ENCODE assay signal across 11 cellular contexts in genomic region chr1:109909531-109909930, GRCh38. TPM values are rescaled to one million over a fixed set of nuclear protein-coding genes. Genes with fewer than 3 reads are reported as not detected.
DNase-seq lines count a peak whose midpoint lies in the region; ATAC-seq and TF ChIP-seq lines count a peak whose summit lies in the region.
"Had no signal": no experiment of that assay in that cellular context is flagged by ENCODE, and none has a peak within 500 bp of the region (broad histone marks: within the 10 kb centered on the region; RNA-seq: fewer than 3 reads in every experiment).

No MANE protein-coding gene starts in this region.

- H3K4me1 Mint-ChIP-seq in activated T-helper 1 cell treated with anti-CD3 and anti-CD28 coated beads, Interleukin-12 subunit alpha, Interleukin-12 subunit beta, Interleukin-2, Interleukin-4 antibody, amounts not matched to agents 30 ng/mL and 10 ng/mL and 1 ng/mL, durations not matched to agents 14 hours and 24 hours and 36 hours (ENCODE audit: low read depth) = peaks cover 77% of the 10 kb centered on the region
- H3K4me1 Mint-ChIP-seq in type B pancreatic cell (ENCODE audit: unreplicated experiment) = peaks cover 37% of the 10 kb centered on the region

- H3K36me3 Mint-ChIP-seq in activated T-helper 1 cell treated with anti-CD3 and anti-CD28 coated beads, Interleukin-12 subunit alpha, Interleukin-12 subunit beta, Interleukin-2, Interleukin-4 antibody, amounts not matched to agents 30 ng/mL and 10 ng/mL and 1 ng/mL, durations not matched to agents 14 hours and 24 hours and 36 hours (ENCODE audit: low read depth) = peaks cover 27% of the 10 kb centered on the region
- no peaks in the 10 kb centered on the region for H3K36me3 Mint-ChIP-seq in type B pancreatic cell

- no peaks in the 10 kb centered on the region for H3K27me3 ChIP-seq in left ventricle myocardium inferior (ENCODE audit: low read depth)

- no peaks in the 10 kb centered on the region for H3K9me3 Mint-ChIP-seq in activated T-helper 1 cell treated with anti-CD3 and anti-CD28 coated beads, Interleukin-12 subunit alpha, Interleukin-12 subunit beta, Interleukin-2, Interleukin-4 antibody, amounts not matched to agents 30 ng/mL and 10 ng/mL and 1 ng/mL, durations not matched to agents 14 hours and 24 hours and 36 hours
- no peaks in the 10 kb centered on the region for H3K9me3 Mint-ChIP-seq in type B pancreatic cell

- peak overlapping the region; percentile 96 for H3K4me3 ChIP-seq in left ventricle myocardium inferior

- peaks cover 73% of the 10 kb centered on the region for H3K4me1 ChIP-seq in left ventricle myocardium inferior

- H3K36me3 ChIP-seq in left ventricle myocardium inferior = peaks cover under 1% of the 10 kb centered on the region

- intact Hi-C loops in left ventricle myocardium inferior (cut with micrococcal nuclease) (no loop called here), left cardiac atrium (cut with DNase I) (no loop called here)
- intact Hi-C loops in activated T-helper 1 cell treated with anti-CD3 and anti-CD28 coated beads, Interleukin-12 subunit alpha, Interleukin-12 subunit beta, Interleukin-2, Interleukin-4 antibody, amounts not matched to agents 30 ng/mL and 10 ng/mL and 1 ng/mL, durations not matched to agents 14 hours and 24 hours and 36 hours (cut with micrococcal nuclease) = no loop called here

- DNase-seq in left ventricle myocardium inferior (no peak), left cardiac atrium (no peak), medulla oblongata (ENCODE audit: extremely low spot score) (peak; percentile 34), type B pancreatic cell (ENCODE audit: extremely low spot score, unreplicated experiment) (no peak), HUDEP-2 (lab: John Stamatoyannopoulos, UW; ENCODE audit: unreplicated experiment in 76 of 76) (no peak), activated gamma-delta T cell treated with Interleukin-2 at 50 U/mL for 16 hours (no peak), DMS153 treated with DMSO at 0.1 percent for 48 hours (lab: John Stamatoyannopoulos, UW; ENCODE audit: unreplicated experiment) (no peak)
- no peak for DNase-seq in activated T-helper 1 cell treated with anti-CD3 and anti-CD28 coated beads, Interleukin-12 subunit alpha, Interleukin-12 subunit beta, Interleukin-2, Interleukin-4 antibody, amounts not matched to agents 30 ng/mL and 10 ng/mL and 1 ng/mL, durations not matched to agents 14 hours and 24 hours and 36 hours (ENCODE audit: low spot score)
- DNase-seq: head of caudate nucleus, Kasumi-1, NCI-H446 had no signal

- peak overlapping the region; percentile 94 for H3K27ac Mint-ChIP-seq in activated T-helper 1 cell treated with anti-CD3 and anti-CD28 coated beads, Interleukin-12 subunit alpha, Interleukin-12 subunit beta, Interleukin-2, Interleukin-4 antibody, amounts not matched to agents 30 ng/mL and 10 ng/mL and 1 ng/mL, durations not matched to agents 14 hours and 24 hours and 36 hours
- peak overlapping the region; percentile 81 for H3K27ac Mint-ChIP-seq in type B pancreatic cell

- peak overlapping the region; percentile 93 for H3K27ac ChIP-seq in left ventricle myocardium inferior (replicated peaks)

- no peaks in the 10 kb centered on the region for H3K9me3 ChIP-seq in left ventricle myocardium inferior (replicated peaks)

- H3K27me3 Mint-ChIP-seq in activated T-helper 1 cell treated with anti-CD3 and anti-CD28 coated beads, Interleukin-12 subunit alpha, Interleukin-12 subunit beta, Interleukin-2, Interleukin-4 antibody, amounts not matched to agents 30 ng/mL and 10 ng/mL and 1 ng/mL, durations not matched to agents 14 hours and 24 hours and 36 hours (ENCODE audit: insufficient read depth) = no peaks in the 10 kb centered on the region
- peaks cover 42% of the 10 kb centered on the region for H3K27me3 Mint-ChIP-seq in type B pancreatic cell

- ATAC-seq in left cardiac atrium = no peak

- peak overlapping the region; percentile 92 for H3K4me3 Mint-ChIP-seq in activated T-helper 1 cell treated with anti-CD3 and anti-CD28 coated beads, Interleukin-12 subunit alpha, Interleukin-12 subunit beta, Interleukin-2, Interleukin-4 antibody, amounts not matched to agents 30 ng/mL and 10 ng/mL and 1 ng/mL, durations not matched to agents 14 hours and 24 hours and 36 hours
- peak overlapping the region; percentile 94 for H3K4me3 Mint-ChIP-seq in type B pancreatic cell

- TF ChIP-seq CTCF in left ventricle myocardium inferior (IDR thresholded peaks at IDR 0.05; ENCODE audit: borderline replicate concordance) (no peak), type B pancreatic cell (conservative IDR thresholded peaks at IDR 0.05) (no peak)

RNA-seq across cellular contexts. Expression of gene CSF1, which starts 1.1 kb away (rescaled TPM):
- total RNA-seq in left ventricle myocardium inferior (13.9 TPM), left cardiac atrium (10 to 100 TPM; 30.8 to 44.1 TPM), type B pancreatic cell (ENCODE audit: low replicate concordance) (10.9 and 15.2 TPM in 2 replicates)
- 269 and 275 TPM in 2 replicates for total RNA-seq in activated T-helper 1 cell treated with anti-CD3 and anti-CD28 coated beads, Interleukin-12 subunit alpha, Interleukin-12 subunit beta, Interleukin-2, Interleukin-4 antibody, amounts not matched to agents 30 ng/mL and 10 ng/mL and 1 ng/mL, durations not matched to agents 14 hours and 24 hours and 36 hours
